Comparison of ENCODE assay signal across 20 cellular contexts in genomic region chr14:67221248-67221981, GRCh38. TPM values are rescaled to one million over a fixed set of nuclear protein-coding genes. Genes with fewer than 3 reads are reported as not detected.
A peak's percentile ranks its signal among the peaks of the same experiment; 100 is the strongest.
DNase-seq lines count a peak whose midpoint lies in the region; ATAC-seq and TF ChIP-seq lines count a peak whose summit lies in the region.
"Had no signal": no experiment of that assay in that cellular context is flagged by ENCODE, and none has a peak within 500 bp of the region (broad histone marks: within the 10 kb centered on the region; RNA-seq: fewer than 3 reads in every experiment).

No MANE protein-coding gene starts in this region.

- no peaks in the 10 kb centered on the region for H3K36me3 ChIP-seq in neural progenitor cell
- no peaks in the 10 kb centered on the region for H3K36me3 ChIP-seq in heart right ventricle
- H3K36me3 ChIP-seq: pancreas had no signal

- H3K4me3 ChIP-seq in choroid plexus epithelial cell (ENCODE audit: low read depth, low read length), result no peak overlapping the region
- H3K4me3 ChIP-seq in neural progenitor cell, result no peak overlapping the region
- no peak overlapping the region for H3K4me3 ChIP-seq in heart right ventricle
- H3K4me3 ChIP-seq: coronary artery, lung, pancreas had no signal

- H3K9ac ChIP-seq in neural progenitor cell, result no peak overlapping the region

- no peak overlapping the region for H3K27ac Mint-ChIP-seq in neural progenitor cell
- H3K27ac Mint-ChIP-seq: activated naive CD4-positive, alpha-beta T cell treated with anti-CD3 and anti-CD28 coated beads, Interleukin-2, amount 10 ng/mL, durations not matched to agents 7 days and 5 days; CD4-positive, alpha-beta memory T cell had no signal

- H3K27me3 Mint-ChIP-seq in neural progenitor cell (ENCODE audit: insufficient read depth, low read depth), result no peaks in the 10 kb centered on the region

- H3K27me3 ChIP-seq in neural progenitor cell (no peaks in the 10 kb centered on the region), heart right ventricle (no peaks in the 10 kb centered on the region)
- H3K27me3 ChIP-seq: pancreas had no signal

- H3K27ac ChIP-seq in neural progenitor cell (no peak overlapping the region), heart right ventricle (no peak overlapping the region)
- H3K27ac ChIP-seq: coronary artery, pancreas had no signal

- DNase-seq in Caki2 (ENCODE audit: low read depth), result peak; percentile 51
- DNase-seq in NCI-H226, result peak; percentile 82
- DNase-seq in choroid plexus epithelial cell (ENCODE audit: low read depth), result peak; percentile 79
- DNase-seq in neural progenitor cell (ENCODE audit: low spot score), result no peak
- no peak for DNase-seq in activated effector memory CD4-positive, alpha-beta T cell treated with anti-CD3 and anti-CD28 coated beads, Interleukin-2, amount 50 U/mL, for 16 hours
- DNase-seq in heart right ventricle, result no peak
- no peak for DNase-seq in NCI-H2081 (lab: John Stamatoyannopoulos, UW)
- no peak for DNase-seq in activated T-cell treated with anti-CD3 and anti-CD28 coated beads, Interleukin-2, amount 50 U/mL, for 1 hour
- DNase-seq: activated CD4-positive, alpha-beta T cell treated with anti-CD3 and anti-CD28 coated beads, Interleukin-2, amount 50 U/mL, for 1 hour; activated naive CD4-positive, alpha-beta T cell treated with anti-CD3 and anti-CD28 coated beads, Interleukin-2, amount 10 ng/mL, durations not matched to agents 7 days and 5 days; CD4-positive, alpha-beta memory T cell; GOT3; NCI-H1694 treated with DMSO at 0.1 percent for 48 hours; NCI-H82; pancreas; stimulated activated CD4-positive, alpha-beta T cell treated with anti-CD3 and anti-CD28 coated beads, Interleukin-4, amount 100 ng/mL, for 1 hour; stimulated activated naive CD8-positive, alpha-beta T cell treated with anti-CD3 and anti-CD28 coated beads, Interleukin-15, Interleukin-2, amounts not matched to agents 100 U/mL and 50 U/mL, for 24 hours had no signal

- no peaks in the 10 kb centered on the region for H3F3A ChIP-seq in neural progenitor cell (ENCODE audit: low read depth)

- no peak for ATAC-seq in heart right ventricle
- ATAC-seq: pancreas; stimulated activated naive CD8-positive, alpha-beta T cell treated with anti-CD3 and anti-CD28 coated beads, Interleukin-15, Interleukin-2, amounts not matched to agents 100 U/mL and 50 U/mL, for 24 hours had no signal

- no peak overlapping the region for H3K4me2 ChIP-seq in neural progenitor cell

- no peaks in the 10 kb centered on the region for H3K4me1 ChIP-seq in neural progenitor cell
- no peaks in the 10 kb centered on the region for H3K4me1 ChIP-seq in heart right ventricle
- H3K4me1 ChIP-seq: pancreas had no signal

- WGBS in heart right ventricle, 2 donors, result 77 to 87% methylated on average over 6 of the region's 6 CpGs

- no peak for TF ChIP-seq CTCF in choroid plexus epithelial cell (conservative IDR thresholded peaks at IDR 0.05; ENCODE audit: low read depth, low read length)
- no peak for TF ChIP-seq CTCF in neural progenitor cell (IDR thresholded peaks at IDR 0.05)
- TF ChIP-seq CTCF in heart right ventricle (IDR thresholded peaks at IDR 0.05), result no peak

- no peaks in the 10 kb centered on the region for H3K36me3 Mint-ChIP-seq in neural progenitor cell
- H3K36me3 Mint-ChIP-seq: activated naive CD4-positive, alpha-beta T cell treated with anti-CD3 and anti-CD28 coated beads, Interleukin-2, amount 10 ng/mL, durations not matched to agents 7 days and 5 days; CD4-positive, alpha-beta memory T cell had no signal

- no peaks in the 10 kb centered on the region for H4K20me1 ChIP-seq in neural progenitor cell (ENCODE audit: low read depth)

- H3K9me3 Mint-ChIP-seq in neural progenitor cell, result no peaks in the 10 kb centered on the region
- H3K9me3 Mint-ChIP-seq: activated naive CD4-positive, alpha-beta T cell treated with anti-CD3 and anti-CD28 coated beads, Interleukin-2, amount 10 ng/mL, durations not matched to agents 7 days and 5 days; CD4-positive, alpha-beta memory T cell had no signal

- peak overlapping the region; percentile 66 for H2AFZ ChIP-seq in neural progenitor cell (replicated peaks)

- H3K79me2 ChIP-seq in neural progenitor cell (ENCODE audit: low read depth), result no peaks in the 10 kb centered on the region

- no peak overlapping the region for H3K4me3 Mint-ChIP-seq in neural progenitor cell
- H3K4me3 Mint-ChIP-seq: activated naive CD4-positive, alpha-beta T cell treated with anti-CD3 and anti-CD28 coated beads, Interleukin-2, amount 10 ng/mL, durations not matched to agents 7 days and 5 days; CD4-positive, alpha-beta memory T cell had no signal

- H3K4me1 Mint-ChIP-seq in neural progenitor cell, result peaks cover 3% of the 10 kb centered on the region
- H3K4me1 Mint-ChIP-seq: activated naive CD4-positive, alpha-beta T cell treated with anti-CD3 and anti-CD28 coated beads, Interleukin-2, amount 10 ng/mL, durations not matched to agents 7 days and 5 days; CD4-positive, alpha-beta memory T cell had no signal

- H3K9me3 ChIP-seq in neural progenitor cell (ENCODE audit: low read depth) (no peaks in the 10 kb centered on the region), heart right ventricle (peaks cover 0 to 4% (median 0%) of the 10 kb centered on the region in 11 donors)
- H3K9me3 ChIP-seq: pancreas had no signal

- intact Hi-C loops in heart right ventricle (cut with DNase I), result no loop called here

- in situ Hi-C loops in Caki2 (cut with HindIII; ENCODE audit: low pct_unique_long_range_greater_than_20kb, low sequenced_read_pairs), result no loop called here

RNA-seq across cellular contexts. Expression of gene PALS1, which starts 19.8 kb away (rescaled TPM):
- 12.4 and 15.7 TPM in 2 replicates for total RNA-seq in Caki2 (2014; rRNA removed; shearing (Covaris generic); ENCODE audit: low replicate concordance)
- total RNA-seq in neural progenitor cell (ENCODE audit: low replicate concordance), result 28.2 and 47.0 TPM in 2 replicates
- total RNA-seq in heart right ventricle, result 10 to 100 TPM; 11.6 to 19.9 (median 15.0) TPM
- 1 to 10 TPM; 4.0 to 4.4 TPM for polyA plus RNA-seq in heart right ventricle

RNA-seq across cellular contexts. Expression of gene GARIN2, which starts 32.2 kb away (rescaled TPM):
- total RNA-seq in Caki2 (2014; rRNA removed; shearing (Covaris generic); ENCODE audit: low replicate concordance), result not detected in 2 replicates
- total RNA-seq in neural progenitor cell (ENCODE audit: low replicate concordance), result not detected in 2 replicates
- total RNA-seq in heart right ventricle, result under 1 TPM in 1 of 10 donors, not detected in 9; 0.19 TPM
- not detected for polyA plus RNA-seq in heart right ventricle
- total RNA-seq: CD4-positive, alpha-beta memory T cell; glomerular endothelial cell had no signal
- polyA plus RNA-seq: CD4-positive, alpha-beta memory T cell had no signal

Comparison
In these comparisons a context has a peak if more than half of its experiments do, and no peak if none do; other contexts are left out.
1. DNase-seq: peak in Caki2 (single experiment), NCI-H226 (single experiment) and choroid plexus epithelial cell (single experiment); none in neural progenitor cell (single experiment), activated effector memory CD4-positive, alpha-beta T cell treated with anti-CD3 and anti-CD28 coated beads, Interleukin-2, amount 50 U/mL, for 16 hours (single experiment), heart right ventricle (0 of 2), NCI-H2081 (0 of 2) and activated T-cell treated with anti-CD3 and anti-CD28 coated beads, Interleukin-2, amount 50 U/mL, for 1 hour (single experiment).